Comparison of ENCODE assay signal across 24 cellular contexts in genomic region chr15:43091859-43092258, GRCh38.
"Had no signal": no experiment of that assay in that cellular context is flagged by ENCODE, and none has a peak within 500 bp of the region (broad histone marks: within the 10 kb centered on the region; RNA-seq: fewer than 3 reads in every experiment).

No MANE protein-coding gene starts in this region.

- H3K27me3 Mint-ChIP-seq: activated CD4-positive, alpha-beta memory T cell treated with anti-CD3 and anti-CD28 coated beads, Interleukin-2, amount 10 ng/mL, durations not matched to agents 7 days and 5 days; activated CD4-positive, alpha-beta T cell treated with anti-CD3 and anti-CD28 coated beads, Interleukin-2, amount 10 ng/mL, durations not matched to agents 7 days and 5 days; activated T-cell treated with anti-CD3 and anti-CD28 coated beads, Interleukin-2, amount 50 U/mL, for 24 hours; stimulated activated naive B cell treated with anti-CD40 and anti-IgM and Interleukin-4, amounts not matched to agents 10 μg/mL and 1 μg/mL and 100 μg/mL, for 72 hours; T-helper 17 cell had no signal

- H3K4me1 ChIP-seq: body of pancreas, colonic mucosa, prostate gland had no signal

- H3K27ac Mint-ChIP-seq: activated CD4-positive, alpha-beta memory T cell treated with anti-CD3 and anti-CD28 coated beads, Interleukin-2, amount 10 ng/mL, durations not matched to agents 7 days and 5 days; activated CD4-positive, alpha-beta T cell treated with anti-CD3 and anti-CD28 coated beads, Interleukin-2, amount 10 ng/mL, durations not matched to agents 7 days and 5 days; activated T-cell treated with anti-CD3 and anti-CD28 coated beads, Interleukin-2, amount 50 U/mL, for 24 hours; nephron; stimulated activated naive B cell treated with anti-CD40 and anti-IgM and Interleukin-4, amounts not matched to agents 10 μg/mL and 1 μg/mL and 100 μg/mL, for 72 hours; T-helper 17 cell had no signal

- DNase-seq: activated CD4-positive, alpha-beta memory T cell treated with anti-CD3 and anti-CD28 coated beads, Interleukin-2, amount 10 ng/mL, durations not matched to agents 7 days and 5 days; activated CD4-positive, alpha-beta T cell treated with anti-CD3 and anti-CD28 coated beads for 1 hour; activated CD4-positive, alpha-beta T cell treated with anti-CD3 and anti-CD28 coated beads, Interleukin-2, amount 10 ng/mL, durations not matched to agents 7 days and 5 days; activated CD8-positive, alpha-beta memory T cell treated with anti-CD3 and anti-CD28 coated beads, Interleukin-2, amount 50 U/mL, for 48 hours; activated gamma-delta T cell treated with Interleukin-2 at 50 U/mL for 16 hours; activated naive CD4-positive, alpha-beta T cell treated with anti-CD3 and anti-CD28 coated beads, Interleukin-2, amount 50 U/mL, for 16 hours; activated T-cell treated with anti-CD3 and anti-CD28 coated beads, Interleukin-2, amount 50 U/mL, for 24 hours; anterior cingulate cortex; body of pancreas; colonic mucosa; effector CD8-positive, alpha-beta T cell; left ventricle myocardium superior; pancreas; retina; stimulated activated CD4-positive, alpha-beta T cell treated with anti-CD3 and anti-CD28 coated beads, Interleukin-15, amount 100 ng/mL, for 24 hours; stimulated activated CD4-positive, alpha-beta T cell treated with anti-CD3 and anti-CD28 coated beads, Interleukin-2, amount 100 ng/mL, for 24 hours; stimulated activated naive B cell treated with anti-CD40 and anti-IgM and Interleukin-4, amounts not matched to agents 10 μg/mL and 1 μg/mL and 100 μg/mL, for 72 hours; stomach; T-helper 17 cell; tibial artery had no signal

- H3K4me3 ChIP-seq: body of pancreas, colonic mucosa, pancreas, prostate gland, stomach, suprapubic skin, tibial artery had no signal

- H3K4me3 Mint-ChIP-seq: activated CD4-positive, alpha-beta memory T cell treated with anti-CD3 and anti-CD28 coated beads, Interleukin-2, amount 10 ng/mL, durations not matched to agents 7 days and 5 days; activated CD4-positive, alpha-beta T cell treated with anti-CD3 and anti-CD28 coated beads, Interleukin-2, amount 10 ng/mL, durations not matched to agents 7 days and 5 days; activated T-cell treated with anti-CD3 and anti-CD28 coated beads, Interleukin-2, amount 50 U/mL, for 24 hours; nephron; stimulated activated naive B cell treated with anti-CD40 and anti-IgM and Interleukin-4, amounts not matched to agents 10 μg/mL and 1 μg/mL and 100 μg/mL, for 72 hours; T-helper 17 cell had no signal

- H3K27ac ChIP-seq: body of pancreas, colonic mucosa, neutrophil, pancreas, prostate gland, suprapubic skin had no signal

- H3K27me3 ChIP-seq: body of pancreas, colonic mucosa, neutrophil, pancreas, stomach, suprapubic skin, tibial artery had no signal

- H3K9me3 ChIP-seq: body of pancreas, colonic mucosa, neutrophil, pancreas, prostate gland, stomach, suprapubic skin, tibial artery had no signal

- H3K9me3 Mint-ChIP-seq: activated CD4-positive, alpha-beta memory T cell treated with anti-CD3 and anti-CD28 coated beads, Interleukin-2, amount 10 ng/mL, durations not matched to agents 7 days and 5 days; activated CD4-positive, alpha-beta T cell treated with anti-CD3 and anti-CD28 coated beads, Interleukin-2, amount 10 ng/mL, durations not matched to agents 7 days and 5 days; activated T-cell treated with anti-CD3 and anti-CD28 coated beads, Interleukin-2, amount 50 U/mL, for 24 hours; nephron; stimulated activated naive B cell treated with anti-CD40 and anti-IgM and Interleukin-4, amounts not matched to agents 10 μg/mL and 1 μg/mL and 100 μg/mL, for 72 hours had no signal

- ATAC-seq: body of pancreas; left ventricle myocardium superior; pancreas; stimulated activated naive B cell treated with anti-CD40 and anti-IgM and Interleukin-4, amounts not matched to agents 10 μg/mL and 1 μg/mL and 100 μg/mL, for 72 hours; T-helper 17 cell had no signal

- H3K36me3 ChIP-seq: colonic mucosa, pancreas, prostate gland had no signal
